Comparison of ENCODE assay signal across 17 cellular contexts in the genomic region with DNA sequence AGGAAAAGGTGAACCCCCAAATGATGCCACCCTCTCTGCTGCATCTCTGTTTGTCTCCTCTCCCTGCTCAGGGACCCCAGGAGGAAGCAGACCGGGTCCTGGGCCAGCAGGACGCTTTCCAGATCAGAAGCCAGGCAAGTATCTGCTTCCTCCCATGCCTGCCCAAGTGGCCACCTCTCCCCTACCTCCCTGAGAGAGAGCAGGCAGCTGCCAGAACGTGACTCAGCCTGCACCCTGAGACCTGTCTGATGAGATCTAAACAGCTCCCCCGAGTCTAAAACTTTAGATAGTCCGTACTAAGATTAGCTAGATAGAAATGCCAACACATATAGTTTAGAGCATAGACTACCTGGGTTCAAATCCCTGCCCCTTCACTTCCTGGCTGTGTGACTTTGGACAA. TPM values are rescaled to one million over a fixed set of nuclear protein-coding genes. Genes with fewer than 3 reads are reported as not detected.
DNase-seq lines count a peak whose midpoint lies in the region; ATAC-seq and TF ChIP-seq lines count a peak whose summit lies in the region.
"Had no signal": no experiment of that assay in that cellular context is flagged by ENCODE, and none has a peak within 500 bp of the region (broad histone marks: within the 10 kb centered on the region; RNA-seq: fewer than 3 reads in every experiment).

No MANE protein-coding gene starts in this region.

- ATAC-seq in RWPE2 (ENCODE audit: low read depth) (0 out of 3 replicates have a peak, but pooled peaks have one; percentile 36), foreskin keratinocyte (peak; percentile 61), HG03280 (IDR thresholded peaks at IDR 0.05; ENCODE audit: unreplicated experiment) (no peak)
- ATAC-seq: GM23338, HCT116 had no signal

- POLR2A ChIA-PET in A673 (lab: Charles Lee; ENCODE audit: low non-redundant PET): no interaction called here

- no peaks in the 10 kb centered on the region for H3K4me1 ChIP-seq in RWPE2 (ENCODE audit: insufficient read depth, poor library complexity, severe bottlenecking)
- H3K4me1 ChIP-seq in foreskin keratinocyte: no peaks in the 10 kb centered on the region
- H3K4me1 ChIP-seq in A673 (ENCODE audit: insufficient read depth, low read length, poor library complexity, severe bottlenecking): no peaks in the 10 kb centered on the region

- H3K4me3 ChIP-seq in RWPE2 (ENCODE audit: severe bottlenecking) (no peak overlapping the region), A673 (ENCODE audit: low read depth, low read length, poor library complexity, severe bottlenecking) (no peak overlapping the region)
- H3K4me3 ChIP-seq: BLaER1 treated with 17β-estradiol and CSF1 and Interleukin-3, amounts not matched to agents 10 nM and 100 nM; GM23338 had no signal

- H3K9me3 ChIP-seq in RWPE2 (ENCODE audit: severe bottlenecking): no peaks in the 10 kb centered on the region
- no peaks in the 10 kb centered on the region for H3K9me3 ChIP-seq in A673 (ENCODE audit: low read depth, low read length, poor library complexity, severe bottlenecking)
- H3K9me3 ChIP-seq: BE2C; BLaER1 treated with 17β-estradiol and CSF1 and Interleukin-3, amounts not matched to agents 10 nM and 100 nM had no signal

- intact Hi-C loops in A673 (cut with micrococcal nuclease; ENCODE audit: unreplicated experiment): no loop called here

- CTCF ChIA-PET in A673 (lab: Charles Lee): no interaction called here

- TF ChIP-seq CTCF in RWPE2 (IDR thresholded peaks at IDR 0.05; ENCODE audit: poor library complexity, severe bottlenecking) (no peak), foreskin keratinocyte (conservative IDR thresholded peaks at IDR 0.05) (no peak), A673 (conservative IDR thresholded peaks at IDR 0.05; ENCODE audit: low read depth, low read length) (no peak)

- DNase-seq in HPDE6-E6E7 (ENCODE audit: extremely low spot score): peak; percentile 15
- no peak for DNase-seq in RWPE2 (ENCODE audit: low spot score)
- no peak for DNase-seq in foreskin keratinocyte
- DNase-seq in A673 (ENCODE audit: low spot score): no peak
- no peak for DNase-seq in substantia nigra (lab: John Stamatoyannopoulos, UW)
- no peak for DNase-seq in hypothalamus (lab: John Stamatoyannopoulos, UW)
- DNase-seq: AML-193; BE2C; CD4-positive, alpha-beta T cell; CD8-positive, alpha-beta memory T cell; DMS53; DMS79 treated with DMSO at 0.1 percent for 48 hours; H9 had no signal

- BruUV-seq in A673 (replicated peaks; lab: Mats Ljungman, UMichigan): no TSS peak

- H3K36me3 ChIP-seq in RWPE2 (ENCODE audit: low read depth): no peaks in the 10 kb centered on the region
- no peaks in the 10 kb centered on the region for H3K36me3 ChIP-seq in A673 (ENCODE audit: insufficient read depth, low read length, poor library complexity, severe bottlenecking)
- H3K36me3 ChIP-seq: BLaER1 treated with 17β-estradiol and CSF1 and Interleukin-3, amounts not matched to agents 10 nM and 100 nM had no signal

- H3K27ac ChIP-seq in RWPE2 (ENCODE audit: poor library complexity, severe bottlenecking): no peak overlapping the region
- no peak overlapping the region for H3K27ac ChIP-seq in foreskin keratinocyte
- no peak overlapping the region for H3K27ac ChIP-seq in A673 (ENCODE audit: low read depth, low read length, poor library complexity, severe bottlenecking)
- H3K27ac ChIP-seq in substantia nigra (ENCODE audit: low read depth, low read length, poor library complexity, severe bottlenecking): no peak overlapping the region
- H3K27ac ChIP-seq: BLaER1 treated with 17β-estradiol and CSF1 and Interleukin-3, amounts not matched to agents 10 nM and 100 nM had no signal

- H3K27me3 ChIP-seq in RWPE2 (ENCODE audit: insufficient read depth, poor library complexity, severe bottlenecking) (peaks cover 35% of the 10 kb centered on the region), foreskin keratinocyte (peaks cover 58% of the 10 kb centered on the region), A673 (replicated peaks; ENCODE audit: insufficient read depth, low read depth, low read length, poor library complexity) (no peaks in the 10 kb centered on the region)
- H3K27me3 ChIP-seq: BE2C had no signal

RNA-seq across cellular contexts. Expression of a gene that starts 31.2 kb away (rescaled TPM):
- total RNA-seq in foreskin keratinocyte (78.5 and 108 TPM in 2 replicates), A673 (2021) (12.4 and 15.6 TPM in 2 replicates)
- 77.4 and 98.9 TPM in 2 replicates for polyA plus RNA-seq in foreskin keratinocyte
- total RNA-seq: GM23338, H9 had no signal
- polyA plus RNA-seq: GM23338 had no signal
